Comparison of ENCODE assay signal across 16 cellular contexts in the genomic region with DNA sequence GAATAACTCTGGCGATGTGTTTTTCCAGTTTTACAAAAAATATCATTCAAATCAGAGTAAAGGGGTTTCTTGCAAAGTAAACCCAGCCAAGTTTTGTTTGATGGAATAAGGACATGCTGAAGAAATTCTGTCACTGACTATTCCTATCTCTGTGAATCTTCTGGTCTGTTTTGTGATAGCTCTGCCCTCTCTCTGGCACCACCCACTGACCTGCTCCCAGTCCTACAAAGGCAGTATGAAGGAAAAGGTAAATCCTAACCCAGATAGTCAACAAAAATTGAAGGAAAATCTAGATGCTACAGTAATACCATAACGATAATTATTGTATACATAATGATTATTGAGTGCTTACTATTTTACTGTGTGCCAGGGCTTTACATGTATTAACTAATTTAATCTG.
"Had no signal": no experiment of that assay in that cellular context is flagged by ENCODE, and none has a peak within 500 bp of the region (broad histone marks: within the 10 kb centered on the region; RNA-seq: fewer than 3 reads in every experiment).

No MANE protein-coding gene starts in this region.

- H3K36me3 ChIP-seq: heart left ventricle, vagina had no signal

- H3K27ac Mint-ChIP-seq: activated CD4-positive, alpha-beta memory T cell treated with anti-CD3 and anti-CD28 coated beads, Interleukin-2, amount 10 ng/mL, durations not matched to agents 7 days and 5 days; activated naive CD8-positive, alpha-beta T cell; brain; mesothelial cell of epicardium; T-helper 1 cell treated with Interleukin-12 subunit alpha and Interleukin-12 subunit beta and Interleukin-4 antibody, amounts not matched to agents 30 μg/mL and 1 μg/mL, for 36 hours had no signal

- H3K4me3 ChIP-seq: heart left ventricle, vagina had no signal

- DNase-seq: activated CD4-positive, alpha-beta memory T cell treated with anti-CD3 and anti-CD28 coated beads, Interleukin-2, amount 10 ng/mL, durations not matched to agents 7 days and 5 days; activated gamma-delta T cell; activated T-cell treated with anti-CD3 and anti-CD28 coated beads, Interleukin-2, amount 50 U/mL, for 48 hours; amygdala; dermis blood vessel endothelial cell; foreskin keratinocyte; heart left ventricle; kidney; naive thymus-derived CD4-positive, alpha-beta T cell; right cardiac atrium; small intestine had no signal

- H3K27me3 Mint-ChIP-seq: brain had no signal

- H3K4me3 Mint-ChIP-seq: activated CD4-positive, alpha-beta memory T cell treated with anti-CD3 and anti-CD28 coated beads, Interleukin-2, amount 10 ng/mL, durations not matched to agents 7 days and 5 days; activated naive CD8-positive, alpha-beta T cell; brain; mesothelial cell of epicardium; T-helper 1 cell treated with Interleukin-12 subunit alpha and Interleukin-12 subunit beta and Interleukin-4 antibody, amounts not matched to agents 30 μg/mL and 1 μg/mL, for 36 hours had no signal

- H3K9me3 Mint-ChIP-seq: activated CD4-positive, alpha-beta memory T cell treated with anti-CD3 and anti-CD28 coated beads, Interleukin-2, amount 10 ng/mL, durations not matched to agents 7 days and 5 days; mesothelial cell of epicardium; naive thymus-derived CD4-positive, alpha-beta T cell; T-helper 1 cell treated with Interleukin-12 subunit alpha and Interleukin-12 subunit beta and Interleukin-4 antibody, amounts not matched to agents 30 μg/mL and 1 μg/mL, for 36 hours had no signal

- H3K27me3 ChIP-seq: foreskin keratinocyte, heart left ventricle, vagina had no signal

- H3K9me3 ChIP-seq: heart left ventricle, vagina had no signal

- ATAC-seq: foreskin keratinocyte; heart left ventricle; naive thymus-derived CD4-positive, alpha-beta T cell; right cardiac atrium had no signal

- H3K27ac ChIP-seq: foreskin keratinocyte, heart left ventricle, vagina had no signal
